30 cellular contexts compared by ENCODE assay signal in the genomic region with DNA sequence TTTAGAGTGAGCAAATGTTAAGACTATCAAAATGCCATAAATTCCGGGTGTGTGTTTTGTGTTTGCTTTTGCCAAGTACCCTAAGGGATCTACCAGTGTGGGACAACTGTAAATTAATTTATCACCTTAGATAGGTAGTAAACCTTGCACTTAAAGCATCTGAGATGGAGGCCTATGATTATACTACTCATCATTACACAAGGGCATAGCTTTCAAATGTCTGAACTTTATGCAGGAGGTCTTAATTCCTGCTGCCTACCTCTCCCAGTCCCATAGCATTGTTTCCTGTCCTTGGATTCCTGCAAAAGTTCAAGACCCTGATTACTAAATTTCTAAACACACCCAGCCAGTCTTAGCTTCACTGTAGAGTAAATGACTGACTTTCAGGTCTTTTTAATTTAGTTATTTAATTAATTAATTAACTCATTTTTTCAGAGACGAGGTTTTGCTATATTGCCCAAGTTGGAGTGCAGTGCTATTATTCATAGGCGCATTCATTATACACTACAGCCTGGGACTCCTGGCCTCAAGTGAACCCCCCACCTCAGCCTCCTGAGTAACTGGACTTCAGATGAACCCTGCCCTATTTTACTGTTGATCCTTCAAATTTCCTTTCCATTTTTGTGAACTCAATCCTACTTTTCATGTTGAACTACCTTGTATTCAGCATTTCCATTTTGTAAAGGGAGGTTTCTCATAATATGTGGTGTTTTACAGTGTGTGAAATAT. TPM values are rescaled to one million over a fixed set of nuclear protein-coding genes. Genes with fewer than 3 reads are reported as not detected.
"Had no signal": no experiment of that assay in that cellular context is flagged by ENCODE, and none has a peak within 500 bp of the region (broad histone marks: within the 10 kb centered on the region; RNA-seq: fewer than 3 reads in every experiment).

No MANE protein-coding gene starts in this region.

- H3K9me3 ChIP-seq: ascending aorta had no signal

- H3K4me3 ChIP-seq: ascending aorta, cardiac muscle cell had no signal

- H3K27me3 Mint-ChIP-seq: activated CD8-positive, alpha-beta T cell treated with anti-CD3 and anti-CD28 coated beads for 36 hours; activated naive CD4-positive, alpha-beta T cell treated with anti-CD3 and anti-CD28 coated beads, Interleukin-2, amount 50 U/mL, for 24 hours; activated naive CD8-positive, alpha-beta T cell treated with anti-CD3 and anti-CD28 coated beads, Interleukin-2, amount 10 ng/mL, durations not matched to agents 7 days and 5 days; activated T-cell treated with anti-CD3 and anti-CD28 coated beads, Interleukin-2, amount 50 U/mL, for 24 hours; central memory CD8-positive, alpha-beta T cell had no signal

- H3K4me3 Mint-ChIP-seq: activated CD8-positive, alpha-beta T cell treated with anti-CD3 and anti-CD28 coated beads for 36 hours; activated naive CD4-positive, alpha-beta T cell treated with anti-CD3 and anti-CD28 coated beads, Interleukin-2, amount 50 U/mL, for 24 hours; activated naive CD8-positive, alpha-beta T cell treated with anti-CD3 and anti-CD28 coated beads, Interleukin-2, amount 10 ng/mL, durations not matched to agents 7 days and 5 days; activated T-cell treated with anti-CD3 and anti-CD28 coated beads, Interleukin-2, amount 50 U/mL, for 24 hours; central memory CD8-positive, alpha-beta T cell had no signal

- H3K27ac Mint-ChIP-seq: activated CD8-positive, alpha-beta T cell treated with anti-CD3 and anti-CD28 coated beads for 36 hours; activated naive CD4-positive, alpha-beta T cell treated with anti-CD3 and anti-CD28 coated beads, Interleukin-2, amount 50 U/mL, for 24 hours; activated naive CD8-positive, alpha-beta T cell treated with anti-CD3 and anti-CD28 coated beads, Interleukin-2, amount 10 ng/mL, durations not matched to agents 7 days and 5 days; activated T-cell treated with anti-CD3 and anti-CD28 coated beads, Interleukin-2, amount 50 U/mL, for 24 hours; activated T-helper 2 cell treated with anti-CD3 and anti-CD28 coated beads, Interferon-gamma antibody, Interleukin-2, Interleukin-4, amounts not matched to agents 10 μg/mL and 5 μg/mL and 100 μg/mL, durations not matched to agents 14 hours and 24 hours and 36 hours had no signal

- H3K27ac ChIP-seq: ascending aorta, cardiac muscle cell, WERI-Rb-1 had no signal

- H3K4me1 Mint-ChIP-seq: activated naive CD4-positive, alpha-beta T cell treated with anti-CD3 and anti-CD28 coated beads, Interleukin-2, amount 50 U/mL, for 24 hours; activated naive CD8-positive, alpha-beta T cell treated with anti-CD3 and anti-CD28 coated beads, Interleukin-2, amount 10 ng/mL, durations not matched to agents 7 days and 5 days; central memory CD8-positive, alpha-beta T cell had no signal

- H3K9me3 Mint-ChIP-seq: activated CD8-positive, alpha-beta T cell treated with anti-CD3 and anti-CD28 coated beads for 36 hours; activated naive CD4-positive, alpha-beta T cell treated with anti-CD3 and anti-CD28 coated beads, Interleukin-2, amount 50 U/mL, for 24 hours; activated naive CD8-positive, alpha-beta T cell treated with anti-CD3 and anti-CD28 coated beads, Interleukin-2, amount 10 ng/mL, durations not matched to agents 7 days and 5 days; activated T-cell treated with anti-CD3 and anti-CD28 coated beads, Interleukin-2, amount 50 U/mL, for 24 hours; activated T-helper 2 cell treated with anti-CD3 and anti-CD28 coated beads, Interferon-gamma antibody, Interleukin-2, Interleukin-4, amounts not matched to agents 10 μg/mL and 5 μg/mL and 100 μg/mL, durations not matched to agents 14 hours and 24 hours and 36 hours had no signal

- H3K4me1 ChIP-seq: ascending aorta had no signal

- H3K27me3 ChIP-seq: ascending aorta, cardiac muscle cell had no signal

- H3K36me3 ChIP-seq: ascending aorta, cardiac muscle cell, WERI-Rb-1 had no signal

- ATAC-seq: activated CD8-positive, alpha-beta T cell treated with anti-CD3 and anti-CD28 coated beads for 36 hours had no signal

- DNase-seq: activated CD4-positive, alpha-beta T cell treated with anti-CD3 and anti-CD28 coated beads for 1 hour; activated CD4-positive, alpha-beta T cell treated with anti-CD3 and anti-CD28 coated beads for 48 hours; activated CD4-positive, CD25-positive, alpha-beta regulatory T cell; activated CD8-positive, alpha-beta T cell treated with anti-CD3 and anti-CD28 coated beads for 36 hours; activated gamma-delta T cell; activated naive CD4-positive, alpha-beta T cell treated with Interleukin-2 at 50 U/mL for 16 hours; activated naive CD8-positive, alpha-beta T cell treated with anti-CD3 and anti-CD28 coated beads, Interleukin-2, amount 10 ng/mL, durations not matched to agents 7 days and 5 days; activated T-cell treated with anti-CD3 and anti-CD28 coated beads, Interleukin-2, amount 50 U/mL, for 24 hours; amygdala; MM.1S; MV-4-11; NCI-H1092; NCI-H1436 treated with DMSO at 0.1 percent for 48 hours; NCI-H1694 treated with DMSO at 0.1 percent for 48 hours; NCI-H2029; NCI-H345; NCI-H524 treated with DMSO at 0.1 percent for 48 hours; NCI-H748 treated with DMSO at 0.1 percent for 48 hours; OCI-M1; Right ventricle myocardium superior; SW 1271; T-helper 1 cell; T-helper 2 cell; T-helper 9 cell; WERI-Rb-1 had no signal

- H3K36me3 Mint-ChIP-seq: activated naive CD4-positive, alpha-beta T cell treated with anti-CD3 and anti-CD28 coated beads, Interleukin-2, amount 50 U/mL, for 24 hours; activated naive CD8-positive, alpha-beta T cell treated with anti-CD3 and anti-CD28 coated beads, Interleukin-2, amount 10 ng/mL, durations not matched to agents 7 days and 5 days had no signal

RNA-seq across cellular contexts. Expression of gene THSD7A, which starts 47.0 kb away (rescaled TPM):
- total RNA-seq: activated CD8-positive, alpha-beta T cell treated with anti-CD3 and anti-CD28 coated beads for 36 hours; activated naive CD8-positive, alpha-beta T cell treated with anti-CD3 and anti-CD28 coated beads, Interleukin-2, amount 10 ng/mL, durations not matched to agents 7 days and 5 days; activated T-helper 2 cell treated with anti-CD3 and anti-CD28 coated beads, Interferon-gamma antibody, Interleukin-2, Interleukin-4, amounts not matched to agents 10 μg/mL and 5 μg/mL and 100 μg/mL, durations not matched to agents 14 hours and 24 hours and 36 hours had no signal
